In genomic region chr20:38779247-38780097, GRCh38 we compare ENCODE assay signal across 18 cellular contexts. TPM values are rescaled to one million over a fixed set of nuclear protein-coding genes. Genes with fewer than 3 reads are reported as not detected.
DNase-seq lines count a peak whose midpoint lies in the region; ATAC-seq and TF ChIP-seq lines count a peak whose summit lies in the region.
"Had no signal": no experiment of that assay in that cellular context is flagged by ENCODE, and none has a peak within 500 bp of the region (broad histone marks: within the 10 kb centered on the region; RNA-seq: fewer than 3 reads in every experiment).

No MANE protein-coding gene starts in this region.

- H3K9ac ChIP-seq in ES-I3 (ENCODE audit: low read depth, low read length): peak overlapping the region; percentile 39

- H3K9me3 ChIP-seq in ES-I3 (ENCODE audit: control insufficient read depth, insufficient read depth, low read length): no peaks in the 10 kb centered on the region
- H3K9me3 ChIP-seq: SJSA1, transverse colon had no signal

- H3K4me1 Mint-ChIP-seq in mesothelial cell of epicardium: peaks cover 8% of the 10 kb centered on the region

- peak; percentile 58 for DNase-seq in LoVo (ENCODE audit: low spot score)
- DNase-seq in choroid plexus epithelial cell (ENCODE audit: low read depth): peak; percentile 34
- DNase-seq in mesothelial cell of epicardium (ENCODE audit: low spot score in 2 of 2, unreplicated experiment in 2 of 2): no peak
- DNase-seq in NOMO-1 treated with dmso at 0.1 percent for 144 hours (lab: John Stamatoyannopoulos, UW; ENCODE audit: unreplicated experiment): no peak
- no peak for DNase-seq in DMS 273 (lab: John Stamatoyannopoulos, UW; ENCODE audit: unreplicated experiment)
- DNase-seq in activated CD4-positive, alpha-beta T cell treated with anti-CD3 and anti-CD28 coated beads for 1 hour: no peak
- DNase-seq: activated CD8-positive, alpha-beta T cell treated with anti-CD3 and anti-CD28 coated beads, Interleukin-2, amount 10 ng/mL, durations not matched to agents 7 days and 5 days; activated effector memory CD4-positive, alpha-beta T cell treated with anti-CD3 and anti-CD28 coated beads, Interleukin-2, amount 50 U/mL, for 16 hours; glutamatergic neuron; naive thymus-derived CD8-positive, alpha-beta T cell; NCI-H2171; transverse colon had no signal

- no peaks in the 10 kb centered on the region for H3K36me3 ChIP-seq in ES-I3 (ENCODE audit: insufficient read depth, low read length)
- H3K36me3 ChIP-seq: SJSA1 had no signal

- H3K27ac Mint-ChIP-seq in mesothelial cell of epicardium: peak overlapping the region; percentile 68
- H3K27ac Mint-ChIP-seq: activated CD8-positive, alpha-beta T cell treated with anti-CD3 and anti-CD28 coated beads, Interleukin-2, amount 10 ng/mL, durations not matched to agents 7 days and 5 days had no signal

- H3K9me3 Mint-ChIP-seq in mesothelial cell of epicardium: peaks cover 4% of the 10 kb centered on the region

- H3K4me3 Mint-ChIP-seq in mesothelial cell of epicardium: peak overlapping the region; percentile 28
- H3K4me3 Mint-ChIP-seq: activated CD8-positive, alpha-beta T cell treated with anti-CD3 and anti-CD28 coated beads, Interleukin-2, amount 10 ng/mL, durations not matched to agents 7 days and 5 days; naive thymus-derived CD8-positive, alpha-beta T cell had no signal

- H3K4me1 ChIP-seq in ES-I3 (ENCODE audit: insufficient read depth, low read length): peaks cover 16% of the 10 kb centered on the region; the same call in 1 of the 2 replicates
- H3K4me1 ChIP-seq: SJSA1, transverse colon had no signal

- H3K36me3 Mint-ChIP-seq in mesothelial cell of epicardium: peaks cover 7% of the 10 kb centered on the region

- TF ChIP-seq CTCF in choroid plexus epithelial cell (conservative IDR thresholded peaks at IDR 0.05; ENCODE audit: low read depth, low read length): no peak
- TF ChIP-seq CTCF in mesothelial cell of epicardium (IDR thresholded peaks at IDR 0.05; ENCODE audit: unreplicated experiment): no peak

- H3K4me3 ChIP-seq in choroid plexus epithelial cell (ENCODE audit: low read depth, low read length): no peak overlapping the region
- H3K4me3 ChIP-seq: SJSA1, transverse colon had no signal

- no peaks in the 10 kb centered on the region for H3K27me3 Mint-ChIP-seq in mesothelial cell of epicardium (ENCODE audit: low read depth)
- H3K27me3 Mint-ChIP-seq: naive thymus-derived CD8-positive, alpha-beta T cell had no signal

- ATAC-seq in GM21381 (IDR thresholded peaks at IDR 0.05; ENCODE audit: unreplicated experiment): no peak
- ATAC-seq: activated CD8-positive, alpha-beta T cell treated with anti-CD3 and anti-CD28 coated beads, Interleukin-2, amount 10 ng/mL, durations not matched to agents 7 days and 5 days; esophagus mucosa; naive thymus-derived CD8-positive, alpha-beta T cell had no signal

RNA-seq across cellular contexts. Expression of gene PPP1R16B, which starts 26.0 kb away (rescaled TPM):
- total RNA-seq in mesothelial cell of epicardium: 0.04 TPM in 1 of 3 replicates, not detected in the others

RNA-seq across cellular contexts. Expression of gene ACTR5, which starts 31.2 kb away (rescaled TPM):
- 9.5 to 9.7 TPM (median 9.5 TPM) in 3 replicates for total RNA-seq in mesothelial cell of epicardium

RNA-seq across cellular contexts. Expression of gene SLC32A1, which starts 55.2 kb away (rescaled TPM):
- not detected in 3 replicates for total RNA-seq in mesothelial cell of epicardium
- total RNA-seq: activated CD8-positive, alpha-beta T cell treated with anti-CD3 and anti-CD28 coated beads, Interleukin-2, amount 10 ng/mL, durations not matched to agents 7 days and 5 days; astrocyte; esophagus mucosa; liver; naive thymus-derived CD8-positive, alpha-beta T cell; SJSA1; transverse colon had no signal

Comparison
In these comparisons a context has a peak if more than half of its experiments do, and no peak if none do; other contexts are left out.
1. DNase-seq: peak in LoVo (single experiment) and choroid plexus epithelial cell (single experiment); none in mesothelial cell of epicardium (0 of 2), NOMO-1 treated with dmso at 0.1 percent for 144 hours (single experiment), DMS 273 (single experiment) and activated CD4-positive, alpha-beta T cell treated with anti-CD3 and anti-CD28 coated beads for 1 hour (single experiment).